Comparison of ENCODE assay signal across 1 cellular context in the genomic region with DNA sequence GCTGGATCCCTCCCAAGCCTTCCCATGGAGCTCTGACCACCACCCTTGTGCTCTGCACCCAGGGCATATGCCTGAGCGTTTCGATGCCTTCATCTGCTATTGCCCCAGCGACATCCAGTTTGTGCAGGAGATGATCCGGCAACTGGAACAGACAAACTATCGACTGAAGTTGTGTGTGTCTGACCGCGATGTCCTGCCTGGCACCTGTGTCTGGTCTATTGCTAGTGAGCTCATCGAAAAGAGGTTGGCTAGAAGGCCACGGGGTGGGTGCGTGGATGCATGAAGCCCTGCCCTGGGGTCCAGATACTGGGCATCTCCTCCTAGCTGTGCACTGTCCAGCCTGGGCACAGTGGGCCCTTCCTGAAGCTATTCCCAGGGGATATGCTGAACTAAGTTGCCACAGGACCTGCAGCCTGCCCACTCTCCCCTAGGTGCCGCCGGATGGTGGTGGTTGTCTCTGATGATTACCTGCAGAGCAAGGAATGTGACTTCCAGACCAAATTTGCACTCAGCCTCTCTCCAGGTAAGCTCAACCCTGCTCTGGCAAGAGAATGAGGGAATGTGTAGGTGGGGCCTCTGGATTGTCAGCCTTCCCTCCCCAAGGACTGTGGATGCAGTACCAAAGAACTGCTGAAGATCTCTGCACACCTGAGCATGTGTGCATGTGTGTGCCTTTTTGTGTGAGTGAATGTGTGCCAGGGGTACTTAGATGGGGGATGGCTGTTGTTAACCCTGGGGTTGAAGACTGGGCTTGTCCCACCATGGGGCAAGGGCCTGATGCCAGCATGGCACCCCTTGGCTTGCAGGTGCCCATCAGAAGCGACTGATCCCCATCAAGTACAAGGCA.
TF ChIP-seq lines count a peak whose summit lies in the region.

No MANE protein-coding gene starts in this region.

TF ChIP-seq in GM23338, 12 proteins besides CTCF, POLR2A, EP300 and RAD21 (continued from another document):
- TF ChIP-seq, protein P1, sequence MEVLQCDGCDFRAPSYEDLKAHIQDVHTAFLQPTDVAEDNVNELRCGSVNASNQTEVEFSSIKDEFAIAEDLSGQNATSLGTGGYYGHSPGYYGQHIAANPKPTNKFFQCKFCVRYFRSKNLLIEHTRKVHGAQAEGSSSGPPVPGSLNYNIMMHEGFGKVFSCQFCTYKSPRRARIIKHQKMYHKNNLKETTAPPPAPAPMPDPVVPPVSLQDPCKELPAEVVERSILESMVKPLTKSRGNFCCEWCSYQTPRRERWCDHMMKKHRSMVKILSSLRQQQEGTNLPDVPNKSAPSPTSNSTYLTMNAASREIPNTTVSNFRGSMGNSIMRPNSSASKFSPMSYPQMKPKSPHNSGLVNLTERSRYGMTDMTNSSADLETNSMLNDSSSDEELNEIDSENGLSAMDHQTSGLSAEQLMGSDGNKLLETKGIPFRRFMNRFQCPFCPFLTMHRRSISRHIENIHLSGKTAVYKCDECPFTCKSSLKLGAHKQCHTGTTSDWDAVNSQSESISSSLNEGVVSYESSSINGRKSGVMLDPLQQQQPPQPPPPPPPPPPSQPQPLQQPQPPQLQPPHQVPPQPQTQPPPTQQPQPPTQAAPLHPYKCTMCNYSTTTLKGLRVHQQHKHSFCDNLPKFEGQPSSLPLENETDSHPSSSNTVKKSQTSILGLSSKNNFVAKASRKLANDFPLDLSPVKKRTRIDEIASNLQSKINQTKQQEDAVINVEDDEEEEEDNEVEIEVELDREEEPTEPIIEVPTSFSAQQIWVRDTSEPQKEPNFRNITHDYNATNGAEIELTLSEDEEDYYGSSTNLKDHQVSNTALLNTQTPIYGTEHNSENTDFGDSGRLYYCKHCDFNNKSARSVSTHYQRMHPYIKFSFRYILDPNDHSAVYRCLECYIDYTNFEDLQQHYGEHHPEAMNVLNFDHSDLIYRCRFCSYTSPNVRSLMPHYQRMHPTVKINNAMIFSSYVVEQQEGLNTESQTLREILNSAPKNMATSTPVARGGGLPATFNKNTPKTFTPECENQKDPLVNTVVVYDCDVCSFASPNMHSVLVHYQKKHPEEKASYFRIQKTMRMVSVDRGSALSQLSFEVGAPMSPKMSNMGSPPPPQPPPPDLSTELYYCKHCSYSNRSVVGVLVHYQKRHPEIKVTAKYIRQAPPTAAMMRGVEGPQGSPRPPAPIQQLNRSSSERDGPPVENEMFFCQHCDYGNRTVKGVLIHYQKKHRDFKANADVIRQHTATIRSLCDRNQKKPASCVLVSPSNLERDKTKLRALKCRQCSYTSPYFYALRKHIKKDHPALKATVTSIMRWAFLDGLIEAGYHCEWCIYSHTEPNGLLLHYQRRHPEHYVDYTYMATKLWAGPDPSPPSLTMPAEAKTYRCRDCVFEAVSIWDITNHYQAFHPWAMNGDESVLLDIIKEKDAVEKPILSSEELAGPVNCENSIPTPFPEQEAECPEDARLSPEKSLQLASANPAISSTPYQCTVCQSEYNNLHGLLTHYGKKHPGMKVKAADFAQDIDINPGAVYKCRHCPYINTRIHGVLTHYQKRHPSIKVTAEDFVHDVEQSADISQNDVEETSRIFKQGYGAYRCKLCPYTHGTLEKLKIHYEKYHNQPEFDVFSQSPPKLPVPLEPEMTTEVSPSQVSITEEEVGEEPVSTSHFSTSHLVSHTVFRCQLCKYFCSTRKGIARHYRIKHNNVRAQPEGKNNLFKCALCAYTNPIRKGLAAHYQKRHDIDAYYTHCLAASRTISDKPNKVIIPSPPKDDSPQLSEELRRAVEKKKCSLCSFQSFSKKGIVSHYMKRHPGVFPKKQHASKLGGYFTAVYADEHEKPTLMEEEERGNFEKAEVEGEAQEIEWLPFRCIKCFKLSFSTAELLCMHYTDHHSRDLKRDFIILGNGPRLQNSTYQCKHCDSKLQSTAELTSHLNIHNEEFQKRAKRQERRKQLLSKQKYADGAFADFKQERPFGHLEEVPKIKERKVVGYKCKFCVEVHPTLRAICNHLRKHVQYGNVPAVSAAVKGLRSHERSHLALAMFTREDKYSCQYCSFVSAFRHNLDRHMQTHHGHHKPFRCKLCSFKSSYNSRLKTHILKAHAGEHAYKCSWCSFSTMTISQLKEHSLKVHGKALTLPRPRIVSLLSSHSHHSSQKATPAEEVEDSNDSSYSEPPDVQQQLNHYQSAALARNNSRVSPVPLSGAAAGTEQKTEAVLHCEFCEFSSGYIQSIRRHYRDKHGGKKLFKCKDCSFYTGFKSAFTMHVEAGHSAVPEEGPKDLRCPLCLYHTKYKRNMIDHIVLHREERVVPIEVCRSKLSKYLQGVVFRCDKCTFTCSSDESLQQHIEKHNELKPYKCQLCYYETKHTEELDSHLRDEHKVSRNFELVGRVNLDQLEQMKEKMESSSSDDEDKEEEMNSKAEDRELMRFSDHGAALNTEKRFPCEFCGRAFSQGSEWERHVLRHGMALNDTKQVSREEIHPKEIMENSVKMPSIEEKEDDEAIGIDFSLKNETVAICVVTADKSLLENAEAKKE (CRISPR knock-in tag; IDR thresholded peaks at IDR 0.05): no peak
- TF ChIP-seq ZNF331 (CRISPR knock-in tag; IDR thresholded peaks at IDR 0.05; ENCODE audit: low read depth) (no peak), EZH2phosphoT487 (IDR thresholded peaks at IDR 0.05; ENCODE audit: unreplicated experiment) (no peak), EZH2 (IDR thresholded peaks at IDR 0.05; ENCODE audit: low read depth, unreplicated experiment) (no peak), ZNF114 (CRISPR knock-in tag; IDR thresholded peaks at IDR 0.05) (no peak), STAT1 (IDR thresholded peaks at IDR 0.05; ENCODE audit: unreplicated experiment) (no peak), POLR2AphosphoS5 (IDR thresholded peaks at IDR 0.05; ENCODE audit: low read depth) (no peak), JUNB (IDR thresholded peaks at IDR 0.05; ENCODE audit: unreplicated experiment) (no peak)
- TF ChIP-seq, protein P2, sequence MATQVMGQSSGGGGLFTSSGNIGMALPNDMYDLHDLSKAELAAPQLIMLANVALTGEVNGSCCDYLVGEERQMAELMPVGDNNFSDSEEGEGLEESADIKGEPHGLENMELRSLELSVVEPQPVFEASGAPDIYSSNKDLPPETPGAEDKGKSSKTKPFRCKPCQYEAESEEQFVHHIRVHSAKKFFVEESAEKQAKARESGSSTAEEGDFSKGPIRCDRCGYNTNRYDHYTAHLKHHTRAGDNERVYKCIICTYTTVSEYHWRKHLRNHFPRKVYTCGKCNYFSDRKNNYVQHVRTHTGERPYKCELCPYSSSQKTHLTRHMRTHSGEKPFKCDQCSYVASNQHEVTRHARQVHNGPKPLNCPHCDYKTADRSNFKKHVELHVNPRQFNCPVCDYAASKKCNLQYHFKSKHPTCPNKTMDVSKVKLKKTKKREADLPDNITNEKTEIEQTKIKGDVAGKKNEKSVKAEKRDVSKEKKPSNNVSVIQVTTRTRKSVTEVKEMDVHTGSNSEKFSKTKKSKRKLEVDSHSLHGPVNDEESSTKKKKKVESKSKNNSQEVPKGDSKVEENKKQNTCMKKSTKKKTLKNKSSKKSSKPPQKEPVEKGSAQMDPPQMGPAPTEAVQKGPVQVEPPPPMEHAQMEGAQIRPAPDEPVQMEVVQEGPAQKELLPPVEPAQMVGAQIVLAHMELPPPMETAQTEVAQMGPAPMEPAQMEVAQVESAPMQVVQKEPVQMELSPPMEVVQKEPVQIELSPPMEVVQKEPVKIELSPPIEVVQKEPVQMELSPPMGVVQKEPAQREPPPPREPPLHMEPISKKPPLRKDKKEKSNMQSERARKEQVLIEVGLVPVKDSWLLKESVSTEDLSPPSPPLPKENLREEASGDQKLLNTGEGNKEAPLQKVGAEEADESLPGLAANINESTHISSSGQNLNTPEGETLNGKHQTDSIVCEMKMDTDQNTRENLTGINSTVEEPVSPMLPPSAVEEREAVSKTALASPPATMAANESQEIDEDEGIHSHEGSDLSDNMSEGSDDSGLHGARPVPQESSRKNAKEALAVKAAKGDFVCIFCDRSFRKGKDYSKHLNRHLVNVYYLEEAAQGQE (IDR thresholded peaks at IDR 0.05; ENCODE audit: unreplicated experiment): no peak
- TF ChIP-seq, protein P3, sequence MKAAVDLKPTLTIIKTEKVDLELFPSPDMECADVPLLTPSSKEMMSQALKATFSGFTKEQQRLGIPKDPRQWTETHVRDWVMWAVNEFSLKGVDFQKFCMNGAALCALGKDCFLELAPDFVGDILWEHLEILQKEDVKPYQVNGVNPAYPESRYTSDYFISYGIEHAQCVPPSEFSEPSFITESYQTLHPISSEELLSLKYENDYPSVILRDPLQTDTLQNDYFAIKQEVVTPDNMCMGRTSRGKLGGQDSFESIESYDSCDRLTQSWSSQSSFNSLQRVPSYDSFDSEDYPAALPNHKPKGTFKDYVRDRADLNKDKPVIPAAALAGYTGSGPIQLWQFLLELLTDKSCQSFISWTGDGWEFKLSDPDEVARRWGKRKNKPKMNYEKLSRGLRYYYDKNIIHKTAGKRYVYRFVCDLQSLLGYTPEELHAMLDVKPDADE (IDR thresholded peaks at IDR 0.05): no peak
